In the genomic region with DNA sequence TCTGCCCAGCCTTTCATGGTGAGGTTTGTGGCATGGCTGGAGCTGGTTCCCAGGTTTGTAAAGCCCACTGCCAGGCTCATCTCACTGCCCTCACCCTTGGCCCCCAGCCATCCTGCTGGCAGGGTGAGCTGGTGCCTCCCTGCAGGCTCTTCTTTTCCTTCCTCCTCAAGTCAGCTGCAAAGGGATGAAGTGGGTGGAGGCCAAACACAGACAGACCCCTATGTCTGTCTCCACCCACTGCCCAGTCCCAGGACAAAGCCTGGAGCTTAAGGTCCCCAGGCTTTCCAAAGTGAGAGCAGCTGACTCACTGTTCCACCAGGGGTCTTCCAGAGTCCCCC, we compare ENCODE assay signal across 18 cellular contexts.
DNase-seq lines count a peak whose midpoint lies in the region; ATAC-seq, FAIRE-seq and TF ChIP-seq lines count a peak whose summit lies in the region.
"Had no signal": no experiment of that assay in that cellular context is flagged by ENCODE, and none has a peak within 500 bp of the region (broad histone marks: within the 10 kb centered on the region; RNA-seq: fewer than 3 reads in every experiment).

No MANE protein-coding gene starts in this region.

- intact Hi-C loops in dorsolateral prefrontal cortex (cut with DNase I), result no loop called here
- intact Hi-C loops in HepG2 (cut with micrococcal nuclease; ENCODE audit: unreplicated experiment), result no loop called here
- intact Hi-C loops in sigmoid colon (cut with DNase I), result no loop called here
- intact Hi-C loops in vagina (cut with DNase I), result no loop called here

- no TSS peak for BruUV-seq in HepG2 (replicated peaks; lab: Mats Ljungman, UMichigan)

- CTCF ChIA-PET in HepG2 (lab: Yijun Ruan, JAX; ENCODE audit: low intra/inter-chr PET ratio, low total read pairs), result no interaction called here

- peaks cover 69% of the 10 kb centered on the region for H3K4me1 ChIP-seq in HepG2 (ENCODE audit: insufficient read depth, low read length)
- peaks cover 0 to 100% (median 100%) of the 10 kb centered on the region in 4 donors for H3K4me1 ChIP-seq in sigmoid colon
- peaks cover 100% of the 10 kb centered on the region for H3K4me1 ChIP-seq in vagina

- no peak for ATAC-seq in HepG2
- ATAC-seq: activated CD8-positive, alpha-beta memory T cell treated with anti-CD3 and anti-CD28 coated beads, Interleukin-2, amount 10 ng/mL, durations not matched to agents 7 days and 5 days; CD8-positive, alpha-beta T cell; WTC11 had no signal

- no peak overlapping the region for H3K9ac ChIP-seq in HepG2 (ENCODE audit: insufficient read depth, low read depth, low read length)

- no peak for TF ChIP-seq EP300 in HepG2 (IDR thresholded peaks at IDR 0.05; ENCODE audit: low read depth in 2 of 2, low read length in 2 of 2)
- TF ChIP-seq EP300 in HepG2 (CRISPR knock-in tag; IDR thresholded peaks at IDR 0.05; ENCODE audit: borderline replicate concordance), result no peak
- no peak for TF ChIP-seq EP300 in sigmoid colon (IDR thresholded peaks at IDR 0.05)

- in situ Hi-C loops in HepG2 (cut with HindIII; ENCODE audit: extremely low pct_ligation_motif_present, low pct_unique_long_range_greater_than_20kb), result no loop called here

- no peak overlapping the region for H3K4me2 ChIP-seq in HepG2 (ENCODE audit: low read depth, low read length)
- H3K4me2 ChIP-seq: hepatocyte had no signal

- H2AFZ ChIP-seq in HepG2 (ENCODE audit: low read length), result no peak overlapping the region
- H2AFZ ChIP-seq: hepatocyte had no signal

- no peak for TF ChIP-seq CTCF in dorsolateral prefrontal cortex (IDR thresholded peaks at IDR 0.05 in 54 of 56, conservative IDR thresholded peaks at IDR 0.05 in 2 of 56; ENCODE audit: low read depth in 1 of 56, partially characterized antibody in 56 of 56)
- TF ChIP-seq CTCF in HepG2 (CRISPR knock-in tag; IDR thresholded peaks at IDR 0.05), result no peak
- TF ChIP-seq CTCF in sigmoid colon (IDR thresholded peaks at IDR 0.05), result no peak
- no peak for TF ChIP-seq CTCF in vagina (IDR thresholded peaks at IDR 0.05)

- no peaks in the 10 kb centered on the region for H3K79me2 ChIP-seq in HepG2 (ENCODE audit: insufficient read depth, low read length)

- H3K27ac ChIP-seq in dorsolateral prefrontal cortex, result peak overlapping the region in 44 of 59 donors; percentile 6 to 92 (median 56)
- no peak overlapping the region for H3K27ac ChIP-seq in HepG2 (ENCODE audit: extremely low read length, insufficient read depth, low read length)
- H3K27ac ChIP-seq in sigmoid colon, result peak overlapping the region; percentile 94 to 98 (median 98)
- peak overlapping the region; percentile 91 for H3K27ac ChIP-seq in vagina
- H3K27ac ChIP-seq: hepatocyte, neutrophil had no signal

- FAIRE-seq in HepG2 (lab: Jason Lieb, UNC), result no peak

- POLR2A ChIA-PET in HepG2 (lab: Yijun Ruan, JAX), result interaction anchor here (1.6 kb wide), 1 partner anchor 11 kb away, joined by 4 read pairs; no protein-coding TSS in a partner anchor

- TF ChIP-seq RAD21 in HepG2 (CRISPR knock-in tag; IDR thresholded peaks at IDR 0.05), result no peak

- no peak for DNase-seq in dorsolateral prefrontal cortex
- no peak for DNase-seq in HepG2 (ENCODE audit: low spot score)
- DNase-seq in sigmoid colon, result peak; percentile 80
- DNase-seq in vagina (ENCODE audit: extremely low spot score in 2 of 2), result no peak
- DNase-seq in activated effector memory CD4-positive, alpha-beta T cell treated with anti-CD3 and anti-CD28 coated beads, Interleukin-2, amount 50 U/mL, for 16 hours, result no peak
- no peak for DNase-seq in cerebellum (ENCODE audit: low spot score)
- no peak for DNase-seq in NCI-H524 (lab: John Stamatoyannopoulos, UW)
- DNase-seq: activated CD8-positive, alpha-beta memory T cell treated with anti-CD3 and anti-CD28 coated beads, Interleukin-2, amount 10 ng/mL, durations not matched to agents 7 days and 5 days; activated naive CD4-positive, alpha-beta T cell treated with anti-CD3 and anti-CD28 coated beads for 36 hours; CD8-positive, alpha-beta T cell; EL; left colon; NCI-H146; OCI-M1; SW 1271 had no signal

- H4K20me1 ChIP-seq in HepG2 (ENCODE audit: insufficient read depth, low read length), result no peaks in the 10 kb centered on the region

- H3K9me3 ChIP-seq in HepG2 (ENCODE audit: low read length) (no peaks in the 10 kb centered on the region), sigmoid colon (no peaks in the 10 kb centered on the region), vagina (no peaks in the 10 kb centered on the region)
- H3K9me3 ChIP-seq: neutrophil had no signal

- H3K4me3 ChIP-seq in dorsolateral prefrontal cortex, result no peak overlapping the region
- no peak overlapping the region for H3K4me3 ChIP-seq in HepG2 (replicated peaks in 1 of 3; ENCODE audit: insufficient read depth in 1 of 3, low read depth in 2 of 3, low read length in 3 of 3)
- no peak overlapping the region for H3K4me3 ChIP-seq in sigmoid colon
- H3K4me3 ChIP-seq in vagina, result no peak overlapping the region
- H3K4me3 ChIP-seq: hepatocyte had no signal

- TF ChIP-seq POLR2A in HepG2 (IDR thresholded peaks at IDR 0.05; ENCODE audit: insufficient read depth in 1 of 2, low read depth in 2 of 2, low read length in 2 of 2), result no peak
- no peak for TF ChIP-seq POLR2A in sigmoid colon (IDR thresholded peaks at IDR 0.05)
- no peak for TF ChIP-seq POLR2A in vagina (IDR thresholded peaks at IDR 0.05)

- H3K36me3 ChIP-seq in HepG2 (replicated peaks in 1 of 2; ENCODE audit: control insufficient read depth in 1 of 2, insufficient read depth in 2 of 2, low read length in 2 of 2) (peaks cover 2 to 6% of the 10 kb centered on the region in 2 experiments; a peak in 2 of 5 replicates), sigmoid colon (peaks cover 0 to 19% (median 7%) of the 10 kb centered on the region in 4 donors), vagina (no peaks in the 10 kb centered on the region)
- H3K36me3 ChIP-seq: neutrophil had no signal

- H3K27me3 ChIP-seq in dorsolateral prefrontal cortex (no peaks in the 10 kb centered on the region), HepG2 (ENCODE audit: control insufficient read depth in 1 of 2, insufficient read depth in 2 of 2, low read length in 2 of 2) (no peaks in the 10 kb centered on the region), sigmoid colon (no peaks in the 10 kb centered on the region), vagina (no peaks in the 10 kb centered on the region)
- H3K27me3 ChIP-seq: hepatocyte had no signal

TF ChIP-seq in HepG2, 621 proteins besides CTCF, POLR2A, EP300 and RAD21:
- TF ChIP-seq CREM (IDR thresholded peaks at IDR 0.05) (no peak), CREM (CRISPR knock-in tag; IDR thresholded peaks at IDR 0.05) (no peak), ZBTB1 (CRISPR knock-in tag; IDR thresholded peaks at IDR 0.05; ENCODE audit: borderline replicate concordance) (no peak), ZNF33B (CRISPR knock-in tag; IDR thresholded peaks at IDR 0.05) (0 out of 2 replicates have a peak, but pooled peaks have one; percentile 2)
- TF ChIP-seq, protein P1, sequence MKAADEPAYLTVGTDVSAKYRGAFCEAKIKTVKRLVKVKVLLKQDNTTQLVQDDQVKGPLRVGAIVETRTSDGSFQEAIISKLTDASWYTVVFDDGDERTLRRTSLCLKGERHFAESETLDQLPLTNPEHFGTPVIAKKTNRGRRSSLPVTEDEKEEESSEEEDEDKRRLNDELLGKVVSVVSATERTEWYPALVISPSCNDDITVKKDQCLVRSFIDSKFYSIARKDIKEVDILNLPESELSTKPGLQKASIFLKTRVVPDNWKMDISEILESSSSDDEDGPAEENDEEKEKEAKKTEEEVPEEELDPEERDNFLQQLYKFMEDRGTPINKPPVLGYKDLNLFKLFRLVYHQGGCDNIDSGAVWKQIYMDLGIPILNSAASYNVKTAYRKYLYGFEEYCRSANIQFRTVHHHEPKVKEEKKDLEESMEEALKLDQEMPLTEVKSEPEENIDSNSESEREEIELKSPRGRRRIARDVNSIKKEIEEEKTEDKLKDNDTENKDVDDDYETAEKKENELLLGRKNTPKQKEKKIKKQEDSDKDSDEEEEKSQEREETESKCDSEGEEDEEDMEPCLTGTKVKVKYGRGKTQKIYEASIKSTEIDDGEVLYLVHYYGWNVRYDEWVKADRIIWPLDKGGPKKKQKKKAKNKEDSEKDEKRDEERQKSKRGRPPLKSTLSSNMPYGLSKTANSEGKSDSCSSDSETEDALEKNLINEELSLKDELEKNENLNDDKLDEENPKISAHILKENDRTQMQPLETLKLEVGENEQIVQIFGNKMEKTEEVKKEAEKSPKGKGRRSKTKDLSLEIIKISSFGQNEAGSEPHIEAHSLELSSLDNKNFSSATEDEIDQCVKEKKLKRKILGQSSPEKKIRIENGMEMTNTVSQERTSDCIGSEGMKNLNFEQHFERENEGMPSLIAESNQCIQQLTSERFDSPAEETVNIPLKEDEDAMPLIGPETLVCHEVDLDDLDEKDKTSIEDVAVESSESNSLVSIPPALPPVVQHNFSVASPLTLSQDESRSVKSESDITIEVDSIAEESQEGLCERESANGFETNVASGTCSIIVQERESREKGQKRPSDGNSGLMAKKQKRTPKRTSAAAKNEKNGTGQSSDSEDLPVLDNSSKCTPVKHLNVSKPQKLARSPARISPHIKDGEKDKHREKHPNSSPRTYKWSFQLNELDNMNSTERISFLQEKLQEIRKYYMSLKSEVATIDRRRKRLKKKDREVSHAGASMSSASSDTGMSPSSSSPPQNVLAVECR (CRISPR knock-in tag; IDR thresholded peaks at IDR 0.05; ENCODE audit: borderline replicate concordance), result 0 out of 2 replicates have a peak, but pooled peaks have one; percentile 19
